Comparison of ENCODE assay signal across 8 cellular contexts in genomic region chr2:120344991-120345975, GRCh38. TPM values are rescaled to one million over a fixed set of nuclear protein-coding genes. Genes with fewer than 3 reads are reported as not detected.
A peak's percentile ranks its signal among the peaks of the same experiment; 100 is the strongest.
DNase-seq lines count a peak whose midpoint lies in the region; ATAC-seq and TF ChIP-seq lines count a peak whose summit lies in the region.

No MANE protein-coding gene starts in this region.

- H3K9ac ChIP-seq in NT2/D1 (ENCODE audit: insufficient read length, low read depth): peak overlapping the region; percentile 61

- no peaks in the 10 kb centered on the region for H3K36me3 ChIP-seq in NT2/D1 (ENCODE audit: insufficient read depth, insufficient read length, low read length)
- no peaks in the 10 kb centered on the region for H3K36me3 ChIP-seq in mucosa of descending colon (ENCODE audit: low read depth)
- H3K36me3 ChIP-seq in BE2C: no peaks in the 10 kb centered on the region

- peak overlapping the region in 29 of 59 donors; percentile 17 to 75 (median 48) for H3K27ac ChIP-seq in dorsolateral prefrontal cortex

- H3K27me3 ChIP-seq in NT2/D1 (ENCODE audit: insufficient read depth, insufficient read length): peaks cover 98% of the 10 kb centered on the region
- H3K27me3 ChIP-seq in dorsolateral prefrontal cortex: peaks cover 0 to 78% (median 40%) of the 10 kb centered on the region in 45 donors
- peaks cover 51% of the 10 kb centered on the region for H3K27me3 ChIP-seq in BE2C

- H3K9me3 ChIP-seq in NT2/D1 (ENCODE audit: insufficient read depth, low read length) (no peaks in the 10 kb centered on the region), mucosa of descending colon (no peaks in the 10 kb centered on the region), BE2C (no peaks in the 10 kb centered on the region)

- peak; percentile 27 for ATAC-seq in mucosa of descending colon
- no peak for ATAC-seq in GM18517 (IDR thresholded peaks at IDR 0.05; ENCODE audit: unreplicated experiment)

- H3K4me3 ChIP-seq in NT2/D1 (ENCODE audit: insufficient read length, low read depth) (peak overlapping the region; percentile 47), dorsolateral prefrontal cortex (peak overlapping the region; percentile 24 to 74 (median 56)), mucosa of descending colon (no peak overlapping the region), BE2C (ENCODE audit: low read depth, low read length) (no peak overlapping the region)

- DNase-seq in NCI-H1105 treated with DMSO at 0.1 percent for 48 hours (lab: John Stamatoyannopoulos, UW) (peak; percentile 16), NCI-H1105 (lab: John Stamatoyannopoulos, UW) (no peak), NT2/D1 (ENCODE audit: low read depth, low spot score) (no peak), dorsolateral prefrontal cortex (no peak), mucosa of descending colon (peak in 1 of 3 donors; percentile 6), BE2C (no peak), NCI-H2107 (lab: John Stamatoyannopoulos, UW) (no peak)

- intact Hi-C loops in dorsolateral prefrontal cortex (cut with DNase I): loop anchor here (5.0 to 10.0 kb wide), 4 partner anchors 92 to 732 kb away; no protein-coding TSS in a partner anchor
- intact Hi-C loops in mucosa of descending colon (cut with DNase I, micrococcal nuclease): loop anchor here in 1 of 2 donors (10.0 kb wide), 2 partner anchors 210 to 330 kb away; no protein-coding TSS in a partner anchor

- H3K4me1 ChIP-seq in NT2/D1 (ENCODE audit: insufficient read depth, insufficient read length): peaks cover 31% of the 10 kb centered on the region
- peaks cover 22% of the 10 kb centered on the region for H3K4me1 ChIP-seq in mucosa of descending colon (ENCODE audit: low read depth)
- H3K4me1 ChIP-seq in BE2C: no peaks in the 10 kb centered on the region

- no peak for TF ChIP-seq CTCF in dorsolateral prefrontal cortex (IDR thresholded peaks at IDR 0.05 in 54 of 56, conservative IDR thresholded peaks at IDR 0.05 in 2 of 56; ENCODE audit: low read depth in 1 of 56, partially characterized antibody in 56 of 56)
- no peak for TF ChIP-seq CTCF in mucosa of descending colon (IDR thresholded peaks at IDR 0.05)
- TF ChIP-seq CTCF in BE2C (IDR thresholded peaks at IDR 0.05; ENCODE audit: low read depth, low read length): no peak

RNA-seq across cellular contexts. Expression of gene INHBB, which starts 0.7 kb away (rescaled TPM):
- total RNA-seq in dorsolateral prefrontal cortex (10 to 100 TPM in 3 of 120 experiments, 1 to 10 TPM in 117; 2.6 to 16.3 (median 4.8) TPM), mucosa of descending colon (under 1 TPM; 0.10 to 0.92 (median 0.29) TPM)
- polyA plus RNA-seq in BE2C (2012; ENCODE audit: insufficient read depth, insufficient read length, low read depth): not detected

Comparison
In these comparisons a context has a peak if more than half of its experiments do, and no peak if none do; other contexts are left out.
1. H3K4me3 ChIP-seq: peak in NT2/D1 (single experiment) and dorsolateral prefrontal cortex (59 of 59); none in mucosa of descending colon (single experiment) and BE2C (single experiment).